Comparison of ENCODE assay signal across 6 cellular contexts in the genomic region with DNA sequence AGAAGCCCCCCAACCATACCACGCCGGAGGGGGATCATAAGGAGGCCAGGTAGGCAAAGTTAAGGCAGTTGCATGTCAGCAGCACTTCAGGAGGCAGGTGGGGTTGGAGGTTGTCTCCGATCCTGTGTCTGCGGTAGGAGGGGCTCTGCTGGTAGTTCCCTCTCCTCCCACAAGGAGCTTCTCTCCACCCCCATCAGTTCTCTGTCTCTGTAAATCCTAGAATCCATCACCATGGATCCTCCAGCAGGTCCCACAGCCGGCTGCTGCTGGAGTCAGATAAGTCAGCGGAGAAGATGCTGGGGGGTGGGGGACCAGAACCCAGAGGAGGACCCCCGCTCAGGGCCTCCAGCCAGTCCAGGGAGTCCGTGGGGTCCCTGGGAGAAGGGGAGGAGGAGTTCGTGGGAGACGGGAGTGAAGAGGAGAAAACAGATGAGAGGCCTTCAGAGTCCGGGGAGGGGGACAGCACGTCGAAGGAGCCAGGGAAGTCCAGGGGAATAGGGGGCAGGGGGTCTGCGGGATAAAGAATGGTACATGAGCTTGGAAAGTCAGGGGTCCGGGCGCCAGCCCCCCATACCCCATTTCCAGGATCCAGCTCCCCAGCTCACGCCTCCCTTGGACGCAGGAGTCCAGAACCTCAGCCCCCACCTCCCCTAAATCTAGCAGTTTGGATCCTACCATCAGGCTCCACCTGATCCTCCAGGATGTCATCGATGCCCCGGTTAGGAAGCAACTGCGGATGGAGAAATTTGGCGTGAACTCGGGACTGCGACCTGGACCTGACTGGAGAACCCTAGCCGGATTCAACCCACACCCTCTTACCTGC. TPM values are rescaled to one million over a fixed set of nuclear protein-coding genes. Genes with fewer than 3 reads are reported as not detected.
DNase-seq lines count a peak whose midpoint lies in the region; ATAC-seq and TF ChIP-seq lines count a peak whose summit lies in the region.

No MANE protein-coding gene starts in this region.

- in situ Hi-C loops in brain microvascular endothelial cell (cut with HindIII; ENCODE audit: low pct_ligation_motif_present, low sequenced_read_pairs), result no loop called here

- H3K4me3 Mint-ChIP-seq in activated CD8-positive, alpha-beta memory T cell treated with anti-CD3 and anti-CD28 coated beads, Interleukin-2, amount 10 ng/mL, durations not matched to agents 7 days and 5 days, result peak overlapping the region; percentile 79
- H3K4me3 Mint-ChIP-seq in neural progenitor cell, result peak overlapping the region; percentile 92

- CTCF ChIA-PET in activated CD8-positive, alpha-beta memory T cell treated with anti-CD3 and anti-CD28 coated beads, Interleukin-2, amount 10 ng/mL, durations not matched to agents 7 days and 5 days (lab: Charles Lee), result interaction anchor here (0.9 to 2.4 kb wide), 6 partner anchors 14 to 280 kb away, joined by 3 to 9 read pairs (median 3); a partner anchor contains a TSS

- H3K79me2 ChIP-seq in neural progenitor cell (ENCODE audit: low read depth), result no peaks in the 10 kb centered on the region

- H3K36me3 Mint-ChIP-seq in activated CD8-positive, alpha-beta memory T cell treated with anti-CD3 and anti-CD28 coated beads, Interleukin-2, amount 10 ng/mL, durations not matched to agents 7 days and 5 days, result peaks cover 9% of the 10 kb centered on the region
- peaks cover 2% of the 10 kb centered on the region for H3K36me3 Mint-ChIP-seq in neural progenitor cell

- H4K20me1 ChIP-seq in neural progenitor cell (ENCODE audit: low read depth), result no peaks in the 10 kb centered on the region

- no peak for ATAC-seq in activated CD8-positive, alpha-beta memory T cell treated with anti-CD3 and anti-CD28 coated beads, Interleukin-2, amount 10 ng/mL, durations not matched to agents 7 days and 5 days

- no peaks in the 10 kb centered on the region for H3K9me3 ChIP-seq in neural progenitor cell (ENCODE audit: low read depth)

- H3K27ac ChIP-seq in brain microvascular endothelial cell (peak overlapping the region; percentile 22), neural progenitor cell (no peak overlapping the region)

- peaks cover 39% of the 10 kb centered on the region for H3F3A ChIP-seq in neural progenitor cell (ENCODE audit: low read depth)

- H3K4me1 ChIP-seq in neural progenitor cell, result peaks cover 13% of the 10 kb centered on the region

- no peaks in the 10 kb centered on the region for H3K9me3 Mint-ChIP-seq in activated CD8-positive, alpha-beta memory T cell treated with anti-CD3 and anti-CD28 coated beads, Interleukin-2, amount 10 ng/mL, durations not matched to agents 7 days and 5 days (ENCODE audit: low read depth)
- no peaks in the 10 kb centered on the region for H3K9me3 Mint-ChIP-seq in neural progenitor cell

- TF ChIP-seq CTCF in brain microvascular endothelial cell (IDR thresholded peaks at IDR 0.05; ENCODE audit: low read depth, low read length, missing control alignments) (peak; percentile 59), neural progenitor cell (IDR thresholded peaks at IDR 0.05) (peak; percentile 39)

- H3K36me3 ChIP-seq in brain microvascular endothelial cell (replicated peaks) (no peaks in the 10 kb centered on the region), neural progenitor cell (no peaks in the 10 kb centered on the region)

- peak overlapping the region; percentile 80 for H3K4me2 ChIP-seq in neural progenitor cell

- H2AFZ ChIP-seq in neural progenitor cell (replicated peaks), result peak overlapping the region; percentile 66

- peak overlapping the region; percentile 62 for H3K27ac Mint-ChIP-seq in activated CD8-positive, alpha-beta memory T cell treated with anti-CD3 and anti-CD28 coated beads, Interleukin-2, amount 10 ng/mL, durations not matched to agents 7 days and 5 days
- H3K27ac Mint-ChIP-seq in neural progenitor cell, result no peak overlapping the region

- H3K27me3 ChIP-seq in brain microvascular endothelial cell (replicated peaks) (no peaks in the 10 kb centered on the region), neural progenitor cell (no peaks in the 10 kb centered on the region)

- no peak for DNase-seq in activated CD8-positive, alpha-beta memory T cell treated with anti-CD3 and anti-CD28 coated beads, Interleukin-2, amount 10 ng/mL, durations not matched to agents 7 days and 5 days
- DNase-seq in activated CD8-positive, alpha-beta memory T cell treated with anti-CD3 and anti-CD28 coated beads for 24 hours, result no peak
- DNase-seq in brain microvascular endothelial cell (peak; percentile 24), neural progenitor cell (ENCODE audit: low spot score) (peak; percentile 74), NCI-H128 (lab: John Stamatoyannopoulos, UW; ENCODE audit: unreplicated experiment) (no peak)
- DNase-seq in activated CD4-positive, alpha-beta T cell treated with anti-CD3 and anti-CD28 coated beads, Interleukin-2, amount 50 U/mL, for 1 hour, result no peak

- H3K4me3 ChIP-seq in brain microvascular endothelial cell (ENCODE audit: low read depth, low read length), result peak overlapping the region; percentile 77
- peak overlapping the region; percentile 75 for H3K4me3 ChIP-seq in neural progenitor cell

- H3K27me3 Mint-ChIP-seq in activated CD8-positive, alpha-beta memory T cell treated with anti-CD3 and anti-CD28 coated beads, Interleukin-2, amount 10 ng/mL, durations not matched to agents 7 days and 5 days, result no peaks in the 10 kb centered on the region
- peaks cover 3% of the 10 kb centered on the region for H3K27me3 Mint-ChIP-seq in neural progenitor cell (ENCODE audit: insufficient read depth, low read depth)

- no peak overlapping the region for H3K9ac ChIP-seq in neural progenitor cell

- peaks cover 10% of the 10 kb centered on the region for H3K4me1 Mint-ChIP-seq in activated CD8-positive, alpha-beta memory T cell treated with anti-CD3 and anti-CD28 coated beads, Interleukin-2, amount 10 ng/mL, durations not matched to agents 7 days and 5 days
- H3K4me1 Mint-ChIP-seq in neural progenitor cell, result peaks cover 34% of the 10 kb centered on the region

RNA-seq across cellular contexts. Expression of a gene that starts 6.3 kb away (rescaled TPM):
- total RNA-seq in activated CD8-positive, alpha-beta memory T cell treated with anti-CD3 and anti-CD28 coated beads, Interleukin-2, amount 10 ng/mL, durations not matched to agents 7 days and 5 days, result 1 to 10 TPM; 1.0 to 1.1 TPM
- 1.2 and 1.4 TPM in 2 replicates for total RNA-seq in neural progenitor cell (ENCODE audit: low replicate concordance)

RNA-seq across cellular contexts. Expression of a gene that starts 17.5 kb away (rescaled TPM):
- not detected for total RNA-seq in activated CD8-positive, alpha-beta memory T cell treated with anti-CD3 and anti-CD28 coated beads, Interleukin-2, amount 10 ng/mL, durations not matched to agents 7 days and 5 days
- 0.09 and 1.7 TPM in 2 replicates for total RNA-seq in neural progenitor cell (ENCODE audit: low replicate concordance)

RNA-seq across cellular contexts. Expression of a gene that starts 27.2 kb away (rescaled TPM):
- total RNA-seq in activated CD8-positive, alpha-beta memory T cell treated with anti-CD3 and anti-CD28 coated beads, Interleukin-2, amount 10 ng/mL, durations not matched to agents 7 days and 5 days, result not detected
- total RNA-seq in neural progenitor cell (ENCODE audit: low replicate concordance), result 0.86 and 3.2 TPM in 2 replicates

RNA-seq across cellular contexts. Expression of a gene that starts 33.5 kb away (rescaled TPM):
- total RNA-seq in activated CD8-positive, alpha-beta memory T cell treated with anti-CD3 and anti-CD28 coated beads, Interleukin-2, amount 10 ng/mL, durations not matched to agents 7 days and 5 days, result not detected
- total RNA-seq in neural progenitor cell (ENCODE audit: low replicate concordance), result 0.19 and 0.40 TPM in 2 replicates

RNA-seq across cellular contexts. Expression of a gene that starts 39.2 kb away (rescaled TPM):
- total RNA-seq in activated CD8-positive, alpha-beta memory T cell treated with anti-CD3 and anti-CD28 coated beads, Interleukin-2, amount 10 ng/mL, durations not matched to agents 7 days and 5 days, result under 1 TPM; 0.06 to 0.09 TPM
- 2.9 and 5.1 TPM in 2 replicates for total RNA-seq in neural progenitor cell (ENCODE audit: low replicate concordance)

Comparison
In these comparisons a context has a peak if more than half of its experiments do, and no peak if none do; other contexts are left out.
1. DNase-seq: peak in brain microvascular endothelial cell (single experiment) and neural progenitor cell (single experiment); none in activated CD8-positive, alpha-beta memory T cell treated with anti-CD3 and anti-CD28 coated beads, Interleukin-2, amount 10 ng/mL, durations not matched to agents 7 days and 5 days (single experiment), activated CD8-positive, alpha-beta memory T cell treated with anti-CD3 and anti-CD28 coated beads for 24 hours (single experiment), NCI-H128 (single experiment) and activated CD4-positive, alpha-beta T cell treated with anti-CD3 and anti-CD28 coated beads, Interleukin-2, amount 50 U/mL, for 1 hour (single experiment).